In the genomic region with DNA sequence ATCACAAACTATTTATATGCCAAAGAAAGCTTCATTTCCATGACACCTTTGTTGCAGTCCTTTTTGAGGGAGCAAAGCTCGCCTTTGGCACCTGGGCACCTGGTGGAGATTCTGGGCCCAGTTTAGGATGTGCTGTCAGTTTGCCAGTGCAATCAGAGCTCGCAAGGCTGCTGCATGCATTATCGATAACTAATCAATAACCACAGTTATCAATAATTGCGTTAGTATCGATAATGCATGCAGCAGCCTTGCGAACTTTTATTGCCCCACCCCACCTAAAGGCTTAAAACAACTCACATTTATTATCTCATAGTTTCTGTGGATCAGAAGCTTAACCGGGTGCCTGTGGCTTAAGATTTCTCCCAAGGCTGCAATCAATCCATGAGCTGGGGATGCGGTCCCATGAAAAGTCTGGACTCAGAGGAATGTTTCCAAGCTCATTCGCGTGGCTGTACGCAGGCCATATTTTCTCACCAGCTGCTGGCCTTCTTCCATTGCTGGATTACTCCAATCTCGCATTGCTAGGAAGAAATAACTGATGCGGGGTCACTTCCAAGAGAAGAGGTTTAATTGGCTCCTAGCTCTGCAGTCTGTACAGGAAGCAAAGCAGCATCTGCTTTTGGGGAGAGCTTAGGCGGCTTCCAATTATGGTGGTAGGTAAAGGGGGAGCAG, we compare ENCODE assay signal across 1 cellular context.
TF ChIP-seq lines count a peak whose summit lies in the region.

No MANE protein-coding gene starts in this region.

TF ChIP-seq in GM23338, 12 proteins besides CTCF, POLR2A, EP300 and RAD21 (continued from another document):
- TF ChIP-seq, protein P1, sequence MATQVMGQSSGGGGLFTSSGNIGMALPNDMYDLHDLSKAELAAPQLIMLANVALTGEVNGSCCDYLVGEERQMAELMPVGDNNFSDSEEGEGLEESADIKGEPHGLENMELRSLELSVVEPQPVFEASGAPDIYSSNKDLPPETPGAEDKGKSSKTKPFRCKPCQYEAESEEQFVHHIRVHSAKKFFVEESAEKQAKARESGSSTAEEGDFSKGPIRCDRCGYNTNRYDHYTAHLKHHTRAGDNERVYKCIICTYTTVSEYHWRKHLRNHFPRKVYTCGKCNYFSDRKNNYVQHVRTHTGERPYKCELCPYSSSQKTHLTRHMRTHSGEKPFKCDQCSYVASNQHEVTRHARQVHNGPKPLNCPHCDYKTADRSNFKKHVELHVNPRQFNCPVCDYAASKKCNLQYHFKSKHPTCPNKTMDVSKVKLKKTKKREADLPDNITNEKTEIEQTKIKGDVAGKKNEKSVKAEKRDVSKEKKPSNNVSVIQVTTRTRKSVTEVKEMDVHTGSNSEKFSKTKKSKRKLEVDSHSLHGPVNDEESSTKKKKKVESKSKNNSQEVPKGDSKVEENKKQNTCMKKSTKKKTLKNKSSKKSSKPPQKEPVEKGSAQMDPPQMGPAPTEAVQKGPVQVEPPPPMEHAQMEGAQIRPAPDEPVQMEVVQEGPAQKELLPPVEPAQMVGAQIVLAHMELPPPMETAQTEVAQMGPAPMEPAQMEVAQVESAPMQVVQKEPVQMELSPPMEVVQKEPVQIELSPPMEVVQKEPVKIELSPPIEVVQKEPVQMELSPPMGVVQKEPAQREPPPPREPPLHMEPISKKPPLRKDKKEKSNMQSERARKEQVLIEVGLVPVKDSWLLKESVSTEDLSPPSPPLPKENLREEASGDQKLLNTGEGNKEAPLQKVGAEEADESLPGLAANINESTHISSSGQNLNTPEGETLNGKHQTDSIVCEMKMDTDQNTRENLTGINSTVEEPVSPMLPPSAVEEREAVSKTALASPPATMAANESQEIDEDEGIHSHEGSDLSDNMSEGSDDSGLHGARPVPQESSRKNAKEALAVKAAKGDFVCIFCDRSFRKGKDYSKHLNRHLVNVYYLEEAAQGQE (IDR thresholded peaks at IDR 0.05; ENCODE audit: unreplicated experiment) = no peak
- TF ChIP-seq EZH2phosphoT487 (IDR thresholded peaks at IDR 0.05; ENCODE audit: unreplicated experiment) = no peak
- no peak for TF ChIP-seq CREB1 (CRISPR knock-in tag; IDR thresholded peaks at IDR 0.05; ENCODE audit: low read depth)
- TF ChIP-seq POLR2AphosphoS5 (IDR thresholded peaks at IDR 0.05; ENCODE audit: low read depth) = no peak
- no peak for TF ChIP-seq STAT1 (IDR thresholded peaks at IDR 0.05; ENCODE audit: unreplicated experiment)
- TF ChIP-seq EZH2 (IDR thresholded peaks at IDR 0.05; ENCODE audit: low read depth, unreplicated experiment) = no peak
- TF ChIP-seq, protein P2, sequence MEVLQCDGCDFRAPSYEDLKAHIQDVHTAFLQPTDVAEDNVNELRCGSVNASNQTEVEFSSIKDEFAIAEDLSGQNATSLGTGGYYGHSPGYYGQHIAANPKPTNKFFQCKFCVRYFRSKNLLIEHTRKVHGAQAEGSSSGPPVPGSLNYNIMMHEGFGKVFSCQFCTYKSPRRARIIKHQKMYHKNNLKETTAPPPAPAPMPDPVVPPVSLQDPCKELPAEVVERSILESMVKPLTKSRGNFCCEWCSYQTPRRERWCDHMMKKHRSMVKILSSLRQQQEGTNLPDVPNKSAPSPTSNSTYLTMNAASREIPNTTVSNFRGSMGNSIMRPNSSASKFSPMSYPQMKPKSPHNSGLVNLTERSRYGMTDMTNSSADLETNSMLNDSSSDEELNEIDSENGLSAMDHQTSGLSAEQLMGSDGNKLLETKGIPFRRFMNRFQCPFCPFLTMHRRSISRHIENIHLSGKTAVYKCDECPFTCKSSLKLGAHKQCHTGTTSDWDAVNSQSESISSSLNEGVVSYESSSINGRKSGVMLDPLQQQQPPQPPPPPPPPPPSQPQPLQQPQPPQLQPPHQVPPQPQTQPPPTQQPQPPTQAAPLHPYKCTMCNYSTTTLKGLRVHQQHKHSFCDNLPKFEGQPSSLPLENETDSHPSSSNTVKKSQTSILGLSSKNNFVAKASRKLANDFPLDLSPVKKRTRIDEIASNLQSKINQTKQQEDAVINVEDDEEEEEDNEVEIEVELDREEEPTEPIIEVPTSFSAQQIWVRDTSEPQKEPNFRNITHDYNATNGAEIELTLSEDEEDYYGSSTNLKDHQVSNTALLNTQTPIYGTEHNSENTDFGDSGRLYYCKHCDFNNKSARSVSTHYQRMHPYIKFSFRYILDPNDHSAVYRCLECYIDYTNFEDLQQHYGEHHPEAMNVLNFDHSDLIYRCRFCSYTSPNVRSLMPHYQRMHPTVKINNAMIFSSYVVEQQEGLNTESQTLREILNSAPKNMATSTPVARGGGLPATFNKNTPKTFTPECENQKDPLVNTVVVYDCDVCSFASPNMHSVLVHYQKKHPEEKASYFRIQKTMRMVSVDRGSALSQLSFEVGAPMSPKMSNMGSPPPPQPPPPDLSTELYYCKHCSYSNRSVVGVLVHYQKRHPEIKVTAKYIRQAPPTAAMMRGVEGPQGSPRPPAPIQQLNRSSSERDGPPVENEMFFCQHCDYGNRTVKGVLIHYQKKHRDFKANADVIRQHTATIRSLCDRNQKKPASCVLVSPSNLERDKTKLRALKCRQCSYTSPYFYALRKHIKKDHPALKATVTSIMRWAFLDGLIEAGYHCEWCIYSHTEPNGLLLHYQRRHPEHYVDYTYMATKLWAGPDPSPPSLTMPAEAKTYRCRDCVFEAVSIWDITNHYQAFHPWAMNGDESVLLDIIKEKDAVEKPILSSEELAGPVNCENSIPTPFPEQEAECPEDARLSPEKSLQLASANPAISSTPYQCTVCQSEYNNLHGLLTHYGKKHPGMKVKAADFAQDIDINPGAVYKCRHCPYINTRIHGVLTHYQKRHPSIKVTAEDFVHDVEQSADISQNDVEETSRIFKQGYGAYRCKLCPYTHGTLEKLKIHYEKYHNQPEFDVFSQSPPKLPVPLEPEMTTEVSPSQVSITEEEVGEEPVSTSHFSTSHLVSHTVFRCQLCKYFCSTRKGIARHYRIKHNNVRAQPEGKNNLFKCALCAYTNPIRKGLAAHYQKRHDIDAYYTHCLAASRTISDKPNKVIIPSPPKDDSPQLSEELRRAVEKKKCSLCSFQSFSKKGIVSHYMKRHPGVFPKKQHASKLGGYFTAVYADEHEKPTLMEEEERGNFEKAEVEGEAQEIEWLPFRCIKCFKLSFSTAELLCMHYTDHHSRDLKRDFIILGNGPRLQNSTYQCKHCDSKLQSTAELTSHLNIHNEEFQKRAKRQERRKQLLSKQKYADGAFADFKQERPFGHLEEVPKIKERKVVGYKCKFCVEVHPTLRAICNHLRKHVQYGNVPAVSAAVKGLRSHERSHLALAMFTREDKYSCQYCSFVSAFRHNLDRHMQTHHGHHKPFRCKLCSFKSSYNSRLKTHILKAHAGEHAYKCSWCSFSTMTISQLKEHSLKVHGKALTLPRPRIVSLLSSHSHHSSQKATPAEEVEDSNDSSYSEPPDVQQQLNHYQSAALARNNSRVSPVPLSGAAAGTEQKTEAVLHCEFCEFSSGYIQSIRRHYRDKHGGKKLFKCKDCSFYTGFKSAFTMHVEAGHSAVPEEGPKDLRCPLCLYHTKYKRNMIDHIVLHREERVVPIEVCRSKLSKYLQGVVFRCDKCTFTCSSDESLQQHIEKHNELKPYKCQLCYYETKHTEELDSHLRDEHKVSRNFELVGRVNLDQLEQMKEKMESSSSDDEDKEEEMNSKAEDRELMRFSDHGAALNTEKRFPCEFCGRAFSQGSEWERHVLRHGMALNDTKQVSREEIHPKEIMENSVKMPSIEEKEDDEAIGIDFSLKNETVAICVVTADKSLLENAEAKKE (CRISPR knock-in tag; IDR thresholded peaks at IDR 0.05) = no peak
